In genomic region chr3:138082992-138083386, GRCh38 we compare ENCODE assay signal across 13 cellular contexts. TPM values are rescaled to one million over a fixed set of nuclear protein-coding genes. Genes with fewer than 3 reads are reported as not detected.
DNase-seq lines count a peak whose midpoint lies in the region; ATAC-seq and TF ChIP-seq lines count a peak whose summit lies in the region.
"Had no signal": no experiment of that assay in that cellular context is flagged by ENCODE, and none has a peak within 500 bp of the region (broad histone marks: within the 10 kb centered on the region; RNA-seq: fewer than 3 reads in every experiment).

No MANE protein-coding gene starts in this region.

- H3K27me3 Mint-ChIP-seq in activated T-cell treated with anti-CD3 and anti-CD28 coated beads, Interleukin-2, amount 50 U/mL, for 24 hours, result peaks cover 27% of the 10 kb centered on the region
- H3K27me3 Mint-ChIP-seq in chondrocyte (ENCODE audit: low read depth), result no peaks in the 10 kb centered on the region
- H3K27me3 Mint-ChIP-seq in stimulated activated naive CD8-positive, alpha-beta T cell treated with anti-CD3 and anti-CD28 coated beads, Interleukin-15, amount 100 ng/mL, for 72 hours, result peaks cover 28% of the 10 kb centered on the region
- H3K27me3 Mint-ChIP-seq: type B pancreatic cell had no signal

- no peaks in the 10 kb centered on the region for H3K36me3 ChIP-seq in effector memory CD4-positive, alpha-beta T cell (ENCODE audit: control insufficient read depth, insufficient read depth, low read length)

- DNase-seq in activated T-cell treated with anti-CD3 and anti-CD28 coated beads, Interleukin-2, amount 50 U/mL, for 24 hours, result no peak
- DNase-seq in activated T-cell treated with anti-CD3 and anti-CD28 coated beads, Interleukin-2, amount 50 U/mL, for 48 hours, result no peak
- DNase-seq in chondrocyte (ENCODE audit: low spot score) (no peak), HK-2 (ENCODE audit: unreplicated experiment) (no peak)
- DNase-seq in stimulated activated naive CD8-positive, alpha-beta T cell treated with anti-CD3 and anti-CD28 coated beads, Interleukin-15, amount 100 ng/mL, for 72 hours, result no peak
- no peak for DNase-seq in effector memory CD4-positive, alpha-beta T cell
- DNase-seq: AML-193 had no signal

- TF ChIP-seq CTCF in chondrocyte (IDR thresholded peaks at IDR 0.05), result no peak

- no peaks in the 10 kb centered on the region for H3K36me3 Mint-ChIP-seq in activated T-cell treated with anti-CD3 and anti-CD28 coated beads, Interleukin-2, amount 50 U/mL, for 24 hours (ENCODE audit: low read depth)
- H3K36me3 Mint-ChIP-seq in chondrocyte (ENCODE audit: low read depth), result peaks cover 37% of the 10 kb centered on the region
- H3K36me3 Mint-ChIP-seq: IgD-negative memory B cell had no signal

- peaks cover 11% of the 10 kb centered on the region for H3K4me1 ChIP-seq in effector memory CD4-positive, alpha-beta T cell (ENCODE audit: control insufficient read depth, insufficient read depth, low read length, poor library complexity, severe bottlenecking)

- H3K27ac Mint-ChIP-seq in activated T-cell treated with anti-CD3 and anti-CD28 coated beads, Interleukin-2, amount 50 U/mL, for 24 hours, result peak overlapping the region; percentile 64
- peak overlapping the region; percentile 96 for H3K27ac Mint-ChIP-seq in chondrocyte (ENCODE audit: unreplicated experiment)
- H3K27ac Mint-ChIP-seq in stimulated activated naive CD8-positive, alpha-beta T cell treated with anti-CD3 and anti-CD28 coated beads, Interleukin-15, amount 100 ng/mL, for 72 hours, result peak overlapping the region in 1 of 2 donors; percentile 21
- H3K27ac Mint-ChIP-seq: IgD-negative memory B cell, type B pancreatic cell had no signal

- peaks cover 28% of the 10 kb centered on the region for H3K4me1 Mint-ChIP-seq in activated T-cell treated with anti-CD3 and anti-CD28 coated beads, Interleukin-2, amount 50 U/mL, for 24 hours (ENCODE audit: low read depth)
- peaks cover 57% of the 10 kb centered on the region for H3K4me1 Mint-ChIP-seq in chondrocyte (ENCODE audit: low read depth)
- H3K4me1 Mint-ChIP-seq in stimulated activated naive CD8-positive, alpha-beta T cell treated with anti-CD3 and anti-CD28 coated beads, Interleukin-15, amount 100 ng/mL, for 72 hours, result peaks cover 38% of the 10 kb centered on the region

- no peak overlapping the region for H3K27ac ChIP-seq in effector memory CD4-positive, alpha-beta T cell (ENCODE audit: insufficient read depth, low read length, poor library complexity, severe bottlenecking)

- no peaks in the 10 kb centered on the region for H3K9me3 Mint-ChIP-seq in activated T-cell treated with anti-CD3 and anti-CD28 coated beads, Interleukin-2, amount 50 U/mL, for 24 hours
- no peaks in the 10 kb centered on the region for H3K9me3 Mint-ChIP-seq in chondrocyte (ENCODE audit: low read depth)
- H3K9me3 Mint-ChIP-seq in stimulated activated naive CD8-positive, alpha-beta T cell treated with anti-CD3 and anti-CD28 coated beads, Interleukin-15, amount 100 ng/mL, for 72 hours, result no peaks in the 10 kb centered on the region
- H3K9me3 Mint-ChIP-seq: IgD-negative memory B cell, type B pancreatic cell had no signal

- no peaks in the 10 kb centered on the region for H3K27me3 ChIP-seq in effector memory CD4-positive, alpha-beta T cell (replicated peaks; ENCODE audit: control insufficient read depth, insufficient read depth, low read length, poor library complexity, severe bottlenecking)

- H3K9me3 ChIP-seq in effector memory CD4-positive, alpha-beta T cell (ENCODE audit: control insufficient read depth, low read length), result no peaks in the 10 kb centered on the region

- no peak overlapping the region for H3K4me3 ChIP-seq in effector memory CD4-positive, alpha-beta T cell (ENCODE audit: insufficient read depth, low read depth, low read length, poor library complexity, severe bottlenecking)

- no peak overlapping the region for H3K4me3 Mint-ChIP-seq in activated T-cell treated with anti-CD3 and anti-CD28 coated beads, Interleukin-2, amount 50 U/mL, for 24 hours
- no peak overlapping the region for H3K4me3 Mint-ChIP-seq in chondrocyte (ENCODE audit: unreplicated experiment)
- H3K4me3 Mint-ChIP-seq in stimulated activated naive CD8-positive, alpha-beta T cell treated with anti-CD3 and anti-CD28 coated beads, Interleukin-15, amount 100 ng/mL, for 72 hours, result peak overlapping the region; percentile 6 to 69
- H3K4me3 Mint-ChIP-seq: IgD-negative memory B cell, type B pancreatic cell had no signal

- ATAC-seq in HG03378 (IDR thresholded peaks at IDR 0.05; ENCODE audit: unreplicated experiment) (peak; percentile 26), HG02870 (IDR thresholded peaks at IDR 0.05; ENCODE audit: unreplicated experiment) (no peak)
- peak; percentile 24 for ATAC-seq in stimulated activated naive CD8-positive, alpha-beta T cell treated with anti-CD3 and anti-CD28 coated beads, Interleukin-15, amount 100 ng/mL, for 72 hours

RNA-seq across cellular contexts. Expression of gene DZIP1L, which starts 32.4 kb away (rescaled TPM):
- total RNA-seq in chondrocyte, result 23.0 to 42.1 TPM (median 25.5 TPM) in 3 replicates

RNA-seq across cellular contexts. Expression of gene A4GNT, which starts 49.2 kb away (rescaled TPM):
- not detected in 3 replicates for total RNA-seq in chondrocyte
- total RNA-seq: activated CD8-positive, alpha-beta memory T cell treated with anti-CD3 and anti-CD28 coated beads for 36 hours; frontal cortex had no signal

Comparison
In these comparisons a context has a peak if more than half of its experiments do, and no peak if none do; other contexts are left out.
1. H3K4me3 Mint-ChIP-seq: peak in stimulated activated naive CD8-positive, alpha-beta T cell treated with anti-CD3 and anti-CD28 coated beads, Interleukin-15, amount 100 ng/mL, for 72 hours (2 of 2); none in activated T-cell treated with anti-CD3 and anti-CD28 coated beads, Interleukin-2, amount 50 U/mL, for 24 hours (single experiment) and chondrocyte (single experiment).